In the genomic region with DNA sequence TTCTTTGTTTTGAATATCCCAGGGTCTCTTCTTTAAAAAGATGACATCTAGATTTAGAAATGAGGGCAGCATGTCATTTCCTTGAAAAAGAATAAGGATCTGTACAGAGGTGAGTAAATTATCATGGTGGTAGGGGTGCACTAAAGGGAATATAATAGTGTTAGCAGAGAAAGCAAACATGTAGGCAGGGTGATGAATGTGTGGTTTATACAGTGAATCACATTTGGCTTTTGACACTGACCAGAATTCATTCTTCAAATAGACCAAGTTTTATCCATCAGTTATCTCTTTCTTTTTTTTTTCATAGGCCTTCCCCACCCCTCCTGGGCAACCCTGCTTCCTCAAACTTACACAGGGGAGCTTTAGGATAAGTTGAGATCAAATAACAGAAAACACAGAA, we compare ENCODE assay signal across 24 cellular contexts.
DNase-seq lines count a peak whose midpoint lies in the region; ATAC-seq and TF ChIP-seq lines count a peak whose summit lies in the region.
"Had no signal": no experiment of that assay in that cellular context is flagged by ENCODE, and none has a peak within 500 bp of the region (broad histone marks: within the 10 kb centered on the region; RNA-seq: fewer than 3 reads in every experiment).

No MANE protein-coding gene starts in this region.

- intact Hi-C loops in sciatic nerve (cut with DNase I), result no loop called here

- H4K20me1 ChIP-seq in SK-N-SH (ENCODE audit: insufficient read depth), result no peaks in the 10 kb centered on the region
- H4K20me1 ChIP-seq: BLaER1 had no signal

- H3K4me2 ChIP-seq in SK-N-SH, result no peak overlapping the region
- H3K4me2 ChIP-seq: BLaER1, PC-9 had no signal

- H3K79me2 ChIP-seq in SK-N-SH (ENCODE audit: insufficient read depth), result no peaks in the 10 kb centered on the region

- no peak overlapping the region for H3K27ac ChIP-seq in SK-N-SH (ENCODE audit: low read depth in 2 of 2, low read length in 1 of 2)
- H3K27ac ChIP-seq: BLaER1, HL-60, PC-9 had no signal

- in situ Hi-C loops in astrocyte of the spinal cord (cut with HindIII; ENCODE audit: low sequenced_read_pairs), result no loop called here

- ATAC-seq in sciatic nerve (no peak), HG02973 (IDR thresholded peaks at IDR 0.05; ENCODE audit: unreplicated experiment) (no peak)
- ATAC-seq: HepG2 had no signal

- no peak for TF ChIP-seq RAD21 in SK-N-SH (IDR thresholded peaks at IDR 0.05; ENCODE audit: low read length)

- no peaks in the 10 kb centered on the region for H3K9me3 ChIP-seq in SK-N-SH
- H3K9me3 ChIP-seq: HAP-1 had no signal

- no peak overlapping the region for H3K9ac ChIP-seq in SK-N-SH
- H3K9ac ChIP-seq: BLaER1 had no signal

- no peaks in the 10 kb centered on the region for H3K9me2 ChIP-seq in SK-N-SH

- H3K4me3 ChIP-seq in SK-N-SH (ENCODE audit: low read depth in 2 of 2, low read length in 1 of 2) (no peak overlapping the region), astrocyte of the spinal cord (ENCODE audit: low read depth, low read length) (no peak overlapping the region)
- H3K4me3 ChIP-seq: BLaER1, HAP-1, PC-9 had no signal

- H3K4me1 ChIP-seq in SK-N-SH (ENCODE audit: control insufficient read depth in 1 of 2, insufficient read depth in 2 of 2, low read depth in 1 of 2, low read length in 1 of 2), result no peaks in the 10 kb centered on the region
- H3K4me1 ChIP-seq: BLaER1, HAP-1 had no signal

- H2AFZ ChIP-seq in SK-N-SH (ENCODE audit: low read depth), result no peak overlapping the region
- H2AFZ ChIP-seq: PC-9 had no signal

- DNase-seq in ELR (ENCODE audit: low read depth), result peak; percentile 4
- no peak for DNase-seq in SK-N-SH
- DNase-seq in astrocyte of the spinal cord (ENCODE audit: low read depth, low spot score), result peak; percentile 46
- peak; percentile 33 for DNase-seq in kidney tubule cell (ENCODE audit: low spot score)
- DNase-seq in retina, result no peak
- no peak for DNase-seq in sciatic nerve (ENCODE audit: low spot score)
- no peak for DNase-seq in NCI-H2029 (lab: John Stamatoyannopoulos, UW)
- DNase-seq: CD4-positive, alpha-beta T cell; GF-D8; GOT3; Karpas-422; NCI-H1436 treated with DMSO at 0.1 percent for 48 hours; NCI-H1930; NCI-H446; NCI-H524 treated with DMSO at 0.1 percent for 48 hours; NCI-H82; NK-92 treated with Interleukin-12 subunit alpha and Interleukin-12 subunit beta, amount 100 ng/mL, for 24 hours; PC-9; Right ventricle myocardium superior had no signal

- no peak for TF ChIP-seq CTCF in SK-N-SH (IDR thresholded peaks at IDR 0.05)
- TF ChIP-seq CTCF in astrocyte of the spinal cord (IDR thresholded peaks at IDR 0.05; ENCODE audit: low read depth, low read length), result no peak

- TF ChIP-seq EP300 in SK-N-SH (IDR thresholded peaks at IDR 0.05; ENCODE audit: borderline replicate concordance in 1 of 2, low read depth in 1 of 2, low read length in 1 of 2), result no peak

- H3K36me3 ChIP-seq in SK-N-SH (replicated peaks in 1 of 2; ENCODE audit: control insufficient read depth in 1 of 2, insufficient read depth in 2 of 2, low read length in 1 of 2), result no peaks in the 10 kb centered on the region
- H3K36me3 ChIP-seq: BLaER1, HAP-1 had no signal

- H3K27me3 ChIP-seq in SK-N-SH (ENCODE audit: insufficient read depth), result no peaks in the 10 kb centered on the region
- H3K27me3 ChIP-seq: BLaER1 had no signal

- H3F3A ChIP-seq in SK-N-SH (replicated peaks; ENCODE audit: insufficient read depth), result no peaks in the 10 kb centered on the region

- CTCF ChIA-PET in SK-N-SH (lab: Yijun Ruan, JAX), result no interaction called here

- POLR2A ChIA-PET in SK-N-SH (lab: Yijun Ruan, JAX), result no interaction called here

TF ChIP-seq in SK-N-SH, 30 proteins besides CTCF, POLR2A, EP300 and RAD21:
- no peak for TF ChIP-seq RCOR1 (IDR thresholded peaks at IDR 0.05; ENCODE audit: low read length)
- TF ChIP-seq CHD2 (IDR thresholded peaks at IDR 0.05; ENCODE audit: low read length, partially characterized antibody), result no peak
- no peak for TF ChIP-seq RXRA (IDR thresholded peaks at IDR 0.05; ENCODE audit: borderline replicate concordance, low read depth)
- TF ChIP-seq, protein P1, sequence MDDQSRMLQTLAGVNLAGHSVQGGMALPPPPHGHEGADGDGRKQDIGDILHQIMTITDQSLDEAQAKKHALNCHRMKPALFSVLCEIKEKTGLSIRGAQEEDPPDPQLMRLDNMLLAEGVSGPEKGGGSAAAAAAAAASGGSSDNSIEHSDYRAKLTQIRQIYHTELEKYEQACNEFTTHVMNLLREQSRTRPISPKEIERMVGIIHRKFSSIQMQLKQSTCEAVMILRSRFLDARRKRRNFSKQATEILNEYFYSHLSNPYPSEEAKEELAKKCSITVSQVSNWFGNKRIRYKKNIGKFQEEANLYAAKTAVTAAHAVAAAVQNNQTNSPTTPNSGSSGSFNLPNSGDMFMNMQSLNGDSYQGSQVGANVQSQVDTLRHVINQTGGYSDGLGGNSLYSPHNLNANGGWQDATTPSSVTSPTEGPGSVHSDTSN (IDR thresholded peaks at IDR 0.05), result 0 out of 2 replicates have a peak, but pooled peaks have one; percentile 24
TF ChIP-seq in SK-N-SH: peak in this region for 1.

Comparison
In these comparisons a context has a peak if more than half of its experiments do, and no peak if none do; other contexts are left out.
1. DNase-seq: peak in ELR (single experiment), astrocyte of the spinal cord (single experiment) and kidney tubule cell (single experiment); none in SK-N-SH (single experiment), retina (single experiment), sciatic nerve (single experiment) and NCI-H2029 (single experiment).